12 cellular contexts compared by ENCODE assay signal in the genomic region with DNA sequence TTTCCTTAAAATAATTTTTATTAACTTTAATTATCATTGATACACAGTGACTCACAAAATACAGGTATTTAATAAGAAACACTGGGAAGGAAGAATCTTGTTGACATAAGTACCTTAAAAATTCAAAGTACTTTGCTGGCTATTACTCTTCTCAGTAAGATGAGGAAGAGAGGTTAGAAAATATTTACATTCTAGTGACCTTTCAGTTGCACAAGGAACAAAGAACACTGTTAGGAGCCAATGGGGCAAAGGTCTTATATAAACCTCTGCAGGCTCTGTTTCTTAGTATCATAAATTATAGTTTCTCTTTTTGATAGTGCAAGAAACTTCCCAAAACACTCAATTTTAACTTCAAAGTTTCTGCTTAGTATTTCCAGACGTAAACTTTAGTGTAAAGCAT.
"Had no signal": no experiment of that assay in that cellular context is flagged by ENCODE, and none has a peak within 500 bp of the region (broad histone marks: within the 10 kb centered on the region; RNA-seq: fewer than 3 reads in every experiment).

No MANE protein-coding gene starts in this region.

- H3K36me3 Mint-ChIP-seq: activated CD8-positive, alpha-beta memory T cell treated with anti-CD3 and anti-CD28 coated beads, Interleukin-2, amount 10 ng/mL, durations not matched to agents 7 days and 5 days had no signal

- H3K27me3 ChIP-seq: brain microvascular endothelial cell, thyroid gland had no signal

- H3K4me3 ChIP-seq: thyroid gland had no signal

- DNase-seq: activated CD8-positive, alpha-beta memory T cell treated with anti-CD3 and anti-CD28 coated beads, Interleukin-2, amount 10 ng/mL, durations not matched to agents 7 days and 5 days; activated effector memory CD4-positive, alpha-beta T cell treated with Interleukin-2 at 50 U/mL for 16 hours; activated T-cell treated with anti-CD3 and anti-CD28 coated beads, Interleukin-2, amount 50 U/mL, for 24 hours; brain microvascular endothelial cell; dermis blood vessel endothelial cell; hypothalamus; mammary epithelial cell; stimulated activated CD4-positive, alpha-beta T cell treated with anti-CD3 and anti-CD28 coated beads, Interleukin-15, amount 100 ng/mL, for 24 hours; stimulated activated CD4-positive, alpha-beta T cell treated with anti-CD3 and anti-CD28 coated beads, Interleukin-4, amount 100 ng/mL, for 24 hours; thyroid gland had no signal

- H3K4me3 Mint-ChIP-seq: activated CD8-positive, alpha-beta memory T cell treated with anti-CD3 and anti-CD28 coated beads, Interleukin-2, amount 10 ng/mL, durations not matched to agents 7 days and 5 days; activated T-cell treated with anti-CD3 and anti-CD28 coated beads, Interleukin-2, amount 50 U/mL, for 24 hours had no signal

- H3K4me1 ChIP-seq: thyroid gland had no signal

- H3K9me3 Mint-ChIP-seq: activated naive CD4-positive, alpha-beta T cell treated with anti-CD3 and anti-CD28 coated beads, Interleukin-2, amount 50 U/mL, for 72 hours; activated T-cell treated with anti-CD3 and anti-CD28 coated beads, Interleukin-2, amount 50 U/mL, for 24 hours had no signal

- H3K27me3 Mint-ChIP-seq: activated T-cell treated with anti-CD3 and anti-CD28 coated beads, Interleukin-2, amount 50 U/mL, for 24 hours had no signal

- H3K36me3 ChIP-seq: brain microvascular endothelial cell, thyroid gland had no signal

- H3K27ac ChIP-seq: brain microvascular endothelial cell, thyroid gland had no signal

- ATAC-seq: activated CD4-positive, CD25-positive, alpha-beta regulatory T cell treated with anti-CD3 and anti-CD28 coated beads, Interleukin-2, amount 50 U/mL, for 24 hours; activated CD8-positive, alpha-beta memory T cell treated with anti-CD3 and anti-CD28 coated beads, Interleukin-2, amount 10 ng/mL, durations not matched to agents 7 days and 5 days; activated naive CD4-positive, alpha-beta T cell treated with anti-CD3 and anti-CD28 coated beads, Interleukin-2, amount 50 U/mL, for 72 hours had no signal

- H3K27ac Mint-ChIP-seq: activated CD8-positive, alpha-beta memory T cell treated with anti-CD3 and anti-CD28 coated beads, Interleukin-2, amount 10 ng/mL, durations not matched to agents 7 days and 5 days; activated naive CD4-positive, alpha-beta T cell treated with anti-CD3 and anti-CD28 coated beads, Interleukin-2, amount 50 U/mL, for 72 hours; activated T-cell treated with anti-CD3 and anti-CD28 coated beads, Interleukin-2, amount 50 U/mL, for 24 hours had no signal

- H3K9me3 ChIP-seq: thyroid gland had no signal
